ENCODE assay signal across 17 cellular contexts in genomic region chr13:111897178-111897845, GRCh38.
A peak's percentile ranks its signal among the peaks of the same experiment; 100 is the strongest.
DNase-seq lines count a peak whose midpoint lies in the region; ATAC-seq and TF ChIP-seq lines count a peak whose summit lies in the region.
"Had no signal": no experiment of that assay in that cellular context is flagged by ENCODE, and none has a peak within 500 bp of the region (broad histone marks: within the 10 kb centered on the region; RNA-seq: fewer than 3 reads in every experiment).

No MANE protein-coding gene starts in this region.

- TF ChIP-seq CTCF in osteoblast (IDR thresholded peaks at IDR 0.05; ENCODE audit: extremely low read depth, low read depth, low read length) (no peak), MM.1S (IDR thresholded peaks at IDR 0.05; ENCODE audit: low read length) (no peak)

- peaks cover 13% of the 10 kb centered on the region for H3K9me3 Mint-ChIP-seq in activated naive CD4-positive, alpha-beta T cell treated with anti-CD3 and anti-CD28 coated beads, Interleukin-2, amount 10 ng/mL, durations not matched to agents 7 days and 5 days
- H3K9me3 Mint-ChIP-seq: CD8-positive, alpha-beta T cell; GM23338 had no signal

- no peaks in the 10 kb centered on the region for H3K36me3 Mint-ChIP-seq in activated naive CD4-positive, alpha-beta T cell treated with anti-CD3 and anti-CD28 coated beads, Interleukin-2, amount 10 ng/mL, durations not matched to agents 7 days and 5 days
- H3K36me3 Mint-ChIP-seq: CD8-positive, alpha-beta T cell had no signal

- H3K4me3 ChIP-seq in osteoblast (ENCODE audit: insufficient read depth, low read length) (no peak overlapping the region), MM.1S (ENCODE audit: low read length) (no peak overlapping the region)
- H3K4me3 ChIP-seq: GM23338, K562 had no signal

- DNase-seq in activated naive CD4-positive, alpha-beta T cell treated with anti-CD3 and anti-CD28 coated beads, Interleukin-2, amount 10 ng/mL, durations not matched to agents 7 days and 5 days = peak; percentile 1
- DNase-seq in activated naive CD4-positive, alpha-beta T cell treated with Interleukin-2 at 50 U/mL for 16 hours = no peak
- peak; percentile 42 for DNase-seq in ecto neural progenitor cell (ENCODE audit: low spot score)
- DNase-seq in osteoblast (ENCODE audit: insufficient read length, low spot score, missing footprints) = peak; percentile 73
- DNase-seq in MM.1S = no peak
- DNase-seq in NCI-H2171 (lab: John Stamatoyannopoulos, UW) = no peak
- no peak for DNase-seq in stimulated activated naive CD4-positive, alpha-beta T cell treated with Interleukin-2 at 50 U/mL for 16 hours (lab: John Stamatoyannopoulos, UW)
- DNase-seq: 8988T, BE2C, MV-4-11, NCI-H1436, NCI-H2081 treated with DMSO at 0.1 percent for 48 hours, PC-3 had no signal

- H3K36me3 ChIP-seq in osteoblast (ENCODE audit: insufficient read depth, low read length) (no peaks in the 10 kb centered on the region), MM.1S (replicated peaks; ENCODE audit: insufficient read depth, low read length) (no peaks in the 10 kb centered on the region)
- H3K36me3 ChIP-seq: BE2C had no signal

- H2AFZ ChIP-seq in osteoblast (ENCODE audit: low read length) (no peak overlapping the region), MM.1S (ENCODE audit: low read length) (no peak overlapping the region)
- H2AFZ ChIP-seq: GM23338 had no signal

- no peaks in the 10 kb centered on the region for H3K9me2 ChIP-seq in MM.1S (replicated peaks; ENCODE audit: insufficient read depth, low read length)

- no peak overlapping the region for H3K27ac Mint-ChIP-seq in activated naive CD4-positive, alpha-beta T cell treated with anti-CD3 and anti-CD28 coated beads, Interleukin-2, amount 10 ng/mL, durations not matched to agents 7 days and 5 days
- H3K27ac Mint-ChIP-seq: CD8-positive, alpha-beta T cell; GM23338 had no signal

- H3K9me3 ChIP-seq in osteoblast (ENCODE audit: low read depth, low read length) (peaks cover 4% of the 10 kb centered on the region), MM.1S (replicated peaks; ENCODE audit: insufficient read depth, low read length) (no peaks in the 10 kb centered on the region)
- H3K9me3 ChIP-seq: BE2C had no signal

- H3K27ac ChIP-seq in osteoblast (ENCODE audit: low read depth, low read length) (no peak overlapping the region), MM.1S (ENCODE audit: low read length) (no peak overlapping the region)

- CTCF ChIA-PET in activated naive CD4-positive, alpha-beta T cell treated with anti-CD3 and anti-CD28 coated beads, Interleukin-2, amount 10 ng/mL, durations not matched to agents 7 days and 5 days (lab: Charles Lee) = no interaction called here

- no peaks in the 10 kb centered on the region for H3K4me1 ChIP-seq in osteoblast (ENCODE audit: insufficient read depth, low read length)
- H3K4me1 ChIP-seq in MM.1S (ENCODE audit: low read length) = no peaks in the 10 kb centered on the region
- H3K4me1 ChIP-seq: BE2C had no signal

- H3K4me2 ChIP-seq in osteoblast (ENCODE audit: insufficient read depth, low read length) = no peak overlapping the region
- H3K4me2 ChIP-seq in MM.1S (ENCODE audit: low read depth, low read length) = no peak overlapping the region
- H3K4me2 ChIP-seq: GM23338 had no signal

- H3K27me3 Mint-ChIP-seq in activated naive CD4-positive, alpha-beta T cell treated with anti-CD3 and anti-CD28 coated beads, Interleukin-2, amount 10 ng/mL, durations not matched to agents 7 days and 5 days = peaks cover 26% of the 10 kb centered on the region

- H3K79me2 ChIP-seq in osteoblast (ENCODE audit: insufficient read depth, low read length) (no peaks in the 10 kb centered on the region), MM.1S (ENCODE audit: low read length) (no peaks in the 10 kb centered on the region)

- H3K27me3 ChIP-seq in osteoblast (ENCODE audit: insufficient read depth, low read length) (no peaks in the 10 kb centered on the region), MM.1S (replicated peaks; ENCODE audit: insufficient read depth, low read length) (no peaks in the 10 kb centered on the region)

- H3K9ac ChIP-seq in MM.1S (ENCODE audit: low read length) = no peak overlapping the region

- H3K4me3 Mint-ChIP-seq in activated naive CD4-positive, alpha-beta T cell treated with anti-CD3 and anti-CD28 coated beads, Interleukin-2, amount 10 ng/mL, durations not matched to agents 7 days and 5 days = no peak overlapping the region
- H3K4me3 Mint-ChIP-seq: CD8-positive, alpha-beta T cell; GM23338 had no signal

- no peak for ATAC-seq in GM18873 (IDR thresholded peaks at IDR 0.05; ENCODE audit: low FRiP score, unreplicated experiment)
- ATAC-seq: CD8-positive, alpha-beta T cell; GM23338; K562; PC-3 had no signal

- no peaks in the 10 kb centered on the region for H3F3A ChIP-seq in MM.1S (ENCODE audit: insufficient read depth, low read length)

- H4K20me1 ChIP-seq in osteoblast (ENCODE audit: insufficient read depth, low read length) (no peaks in the 10 kb centered on the region), MM.1S (ENCODE audit: insufficient read depth, low read length) (no peaks in the 10 kb centered on the region)

- no peaks in the 10 kb centered on the region for H3K4me1 Mint-ChIP-seq in activated naive CD4-positive, alpha-beta T cell treated with anti-CD3 and anti-CD28 coated beads, Interleukin-2, amount 10 ng/mL, durations not matched to agents 7 days and 5 days

Comparison
In these comparisons a context has a peak if more than half of its experiments do, and no peak if none do; other contexts are left out.
1. DNase-seq: peak in activated naive CD4-positive, alpha-beta T cell treated with anti-CD3 and anti-CD28 coated beads, Interleukin-2, amount 10 ng/mL, durations not matched to agents 7 days and 5 days (single experiment), ecto neural progenitor cell (single experiment) and osteoblast (single experiment); none in activated naive CD4-positive, alpha-beta T cell treated with Interleukin-2 at 50 U/mL for 16 hours (single experiment), MM.1S (single experiment), NCI-H2171 (single experiment) and stimulated activated naive CD4-positive, alpha-beta T cell treated with Interleukin-2 at 50 U/mL for 16 hours (single experiment).